1 cellular context compared by ENCODE assay signal in the genomic region with DNA sequence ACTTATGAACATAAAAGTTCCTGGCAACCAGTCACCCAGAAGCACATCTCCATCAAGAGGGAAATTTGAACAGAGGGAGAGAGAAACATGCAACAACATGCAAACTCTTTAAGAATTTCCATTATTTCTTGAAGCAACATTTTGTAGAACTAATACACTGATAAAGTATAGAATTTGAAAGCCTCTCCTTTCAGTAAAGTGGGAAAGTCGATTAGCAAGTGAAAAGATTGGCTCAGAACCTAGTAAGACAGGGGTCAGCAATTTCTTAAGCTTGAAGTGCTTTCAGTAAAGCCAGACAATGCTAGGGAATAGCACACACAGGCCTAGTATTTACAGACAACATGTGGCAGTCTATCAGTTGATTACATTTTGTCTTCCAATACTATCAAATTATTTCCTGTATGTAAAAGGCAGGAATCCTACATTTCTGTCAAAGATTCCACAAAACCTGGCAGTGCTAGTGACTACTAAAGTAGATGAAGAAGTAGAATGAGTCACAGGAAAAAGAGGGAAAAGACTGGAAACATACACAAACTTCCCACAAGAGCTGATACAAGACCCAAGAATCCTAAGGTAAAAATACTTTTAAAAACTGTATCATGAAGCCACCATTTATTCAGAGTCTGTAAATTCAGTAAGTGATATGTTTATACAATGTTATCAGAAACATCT.
TF ChIP-seq lines count a peak whose summit lies in the region.

No MANE protein-coding gene starts in this region.

TF ChIP-seq in GM12878, 131 proteins besides CTCF, POLR2A, EP300 and RAD21:
- no peak for TF ChIP-seq MTA2 (IDR thresholded peaks at IDR 0.05; ENCODE audit: low read depth)
- no peak for TF ChIP-seq SMAD5 (IDR thresholded peaks at IDR 0.05; ENCODE audit: low read depth)
- TF ChIP-seq, protein P1, sequence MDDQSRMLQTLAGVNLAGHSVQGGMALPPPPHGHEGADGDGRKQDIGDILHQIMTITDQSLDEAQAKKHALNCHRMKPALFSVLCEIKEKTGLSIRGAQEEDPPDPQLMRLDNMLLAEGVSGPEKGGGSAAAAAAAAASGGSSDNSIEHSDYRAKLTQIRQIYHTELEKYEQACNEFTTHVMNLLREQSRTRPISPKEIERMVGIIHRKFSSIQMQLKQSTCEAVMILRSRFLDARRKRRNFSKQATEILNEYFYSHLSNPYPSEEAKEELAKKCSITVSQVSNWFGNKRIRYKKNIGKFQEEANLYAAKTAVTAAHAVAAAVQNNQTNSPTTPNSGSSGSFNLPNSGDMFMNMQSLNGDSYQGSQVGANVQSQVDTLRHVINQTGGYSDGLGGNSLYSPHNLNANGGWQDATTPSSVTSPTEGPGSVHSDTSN (IDR thresholded peaks at IDR 0.05; ENCODE audit: insufficient replicate concordance, low read depth, low read length), result no peak
- TF ChIP-seq CHD1 (IDR thresholded peaks at IDR 0.05; ENCODE audit: low read depth, low read length), result no peak
- no peak for TF ChIP-seq SP1 (IDR thresholded peaks at IDR 0.05; ENCODE audit: low read depth, low read length)
- TF ChIP-seq ZBED1 (IDR thresholded peaks at IDR 0.05; ENCODE audit: borderline replicate concordance), result no peak
